Comparison of ENCODE assay signal across 7 cellular contexts in genomic region chr6:117472667-117473066, GRCh38. TPM values are rescaled to one million over a fixed set of nuclear protein-coding genes. Genes with fewer than 3 reads are reported as not detected.
"Had no signal": no experiment of that assay in that cellular context is flagged by ENCODE, and none has a peak within 500 bp of the region (broad histone marks: within the 10 kb centered on the region; RNA-seq: fewer than 3 reads in every experiment).

No MANE protein-coding gene starts in this region.

- ATAC-seq: HepG2, K562 had no signal

- H3K27ac ChIP-seq: HL-60 had no signal

- H3K4me3 ChIP-seq: K562 had no signal

- DNase-seq: IMR-90, KBM-7 had no signal

RNA-seq across cellular contexts. Expression of gene ROS1, which starts 46.9 kb away (rescaled TPM):
- total RNA-seq: HepG2, HT-29 had no signal
- polyA plus RNA-seq: HepG2, IgD-negative memory B cell, K562 had no signal
